In the genomic region with DNA sequence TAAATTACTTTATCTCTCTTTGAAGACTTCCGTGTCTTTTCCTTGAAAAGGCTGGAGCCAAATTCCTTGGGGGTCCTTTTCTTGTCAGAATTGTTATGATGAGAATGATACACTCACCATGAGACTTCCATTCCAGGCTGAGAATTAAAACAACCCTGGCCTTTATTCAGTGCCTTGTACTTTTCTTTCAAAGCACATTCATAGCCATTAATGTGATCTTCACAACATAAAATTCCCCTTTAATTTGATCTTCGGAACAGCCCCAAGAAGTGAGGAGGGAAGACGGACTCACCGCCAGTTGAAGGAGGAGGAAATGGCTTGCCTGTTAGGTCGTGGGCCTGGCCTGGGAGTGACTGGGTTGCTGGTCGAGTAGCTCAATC, we compare ENCODE assay signal across 28 cellular contexts.
"Had no signal": no experiment of that assay in that cellular context is flagged by ENCODE, and none has a peak within 500 bp of the region (broad histone marks: within the 10 kb centered on the region; RNA-seq: fewer than 3 reads in every experiment).

No MANE protein-coding gene starts in this region.

- H3K36me3 Mint-ChIP-seq: natural killer cell; neural progenitor cell; stimulated activated effector memory CD8-positive, alpha-beta T cell treated with anti-CD3 and anti-CD28 coated beads, Interleukin-12 subunit alpha, Interleukin-12 subunit beta, amount 100 ng/mL, for 72 hours; stimulated activated naive B cell treated with anti-CD40 and anti-IgM and Interleukin-4, amounts not matched to agents 10 μg/mL and 1 μg/mL and 100 μg/mL, for 72 hours had no signal

- H3K4me1 Mint-ChIP-seq: natural killer cell; stimulated activated effector memory CD8-positive, alpha-beta T cell treated with anti-CD3 and anti-CD28 coated beads, Interleukin-12 subunit alpha, Interleukin-12 subunit beta, amount 100 ng/mL, for 72 hours had no signal

- H3K4me3 ChIP-seq: neural progenitor cell, ovary, psoas muscle, right lobe of liver, sigmoid colon, stomach, thoracic aorta, thyroid gland, tibial nerve, upper lobe of left lung, vagina had no signal

- H3K4me3 Mint-ChIP-seq: natural killer cell; stimulated activated effector memory CD8-positive, alpha-beta T cell treated with anti-CD3 and anti-CD28 coated beads, Interleukin-12 subunit alpha, Interleukin-12 subunit beta, amount 100 ng/mL, for 72 hours; stimulated activated naive B cell treated with anti-CD40 and anti-IgM and Interleukin-4, amounts not matched to agents 10 μg/mL and 1 μg/mL and 100 μg/mL, for 72 hours; stimulated activated naive CD8-positive, alpha-beta T cell treated with anti-CD3 and anti-CD28 coated beads, Interleukin-15, Interleukin-2, amounts not matched to agents 100 ng/mL and 50 ng/mL, for 24 hours had no signal

- H3K4me1 ChIP-seq: neural progenitor cell, parathyroid adenoma, psoas muscle, right lobe of liver, sigmoid colon, stomach, thyroid gland, tibial nerve, upper lobe of left lung, vagina had no signal

- H3K9me3 ChIP-seq: ovary, psoas muscle, right lobe of liver, sigmoid colon, stomach, thoracic aorta, thyroid gland, tibial nerve, upper lobe of left lung, vagina had no signal

- H3K27ac Mint-ChIP-seq: natural killer cell; nephron progenitor cell; neural progenitor cell; stimulated activated effector memory CD8-positive, alpha-beta T cell treated with anti-CD3 and anti-CD28 coated beads, Interleukin-12 subunit alpha, Interleukin-12 subunit beta, amount 100 ng/mL, for 72 hours; stimulated activated naive B cell treated with anti-CD40 and anti-IgM and Interleukin-4, amounts not matched to agents 10 μg/mL and 1 μg/mL and 100 μg/mL, for 72 hours; stimulated activated naive CD8-positive, alpha-beta T cell treated with anti-CD3 and anti-CD28 coated beads, Interleukin-15, Interleukin-2, amounts not matched to agents 100 ng/mL and 50 ng/mL, for 24 hours had no signal

- H3K4me2 ChIP-seq: neural progenitor cell had no signal

- H3K27me3 Mint-ChIP-seq: stimulated activated naive CD8-positive, alpha-beta T cell treated with anti-CD3 and anti-CD28 coated beads, Interleukin-15, Interleukin-2, amounts not matched to agents 100 ng/mL and 50 ng/mL, for 24 hours had no signal

- ATAC-seq: natural killer cell; stimulated activated naive B cell treated with anti-CD40 and anti-IgM and Interleukin-4, amounts not matched to agents 10 μg/mL and 1 μg/mL and 100 μg/mL, for 72 hours had no signal

- H3K9me3 Mint-ChIP-seq: natural killer cell; stimulated activated effector memory CD8-positive, alpha-beta T cell treated with anti-CD3 and anti-CD28 coated beads, Interleukin-12 subunit alpha, Interleukin-12 subunit beta, amount 100 ng/mL, for 72 hours; stimulated activated naive CD8-positive, alpha-beta T cell treated with anti-CD3 and anti-CD28 coated beads, Interleukin-15, Interleukin-2, amounts not matched to agents 100 ng/mL and 50 ng/mL, for 24 hours had no signal

- FAIRE-seq: small intestine, urothelium cell line had no signal

- H2AFZ ChIP-seq: neural progenitor cell, parathyroid adenoma had no signal

- DNase-seq: natural killer cell; nephron progenitor cell; occipital lobe; ovary; posterior cingulate gyrus; psoas muscle; right cardiac atrium; sigmoid colon; small intestine; stimulated activated CD4-positive, alpha-beta T cell treated with anti-CD3 and anti-CD28 coated beads, Interleukin-15, amount 100 ng/mL, for 24 hours; stimulated activated CD4-positive, alpha-beta T cell treated with anti-CD3 and anti-CD28 coated beads, Interleukin-2, amount 100 ng/mL, for 24 hours; stimulated activated CD4-positive, alpha-beta T cell treated with anti-CD3 and anti-CD28 coated beads, Interleukin-2, amount 100 ng/mL, for 48 hours; stimulated activated CD4-positive, alpha-beta T cell treated with anti-CD3 and anti-CD28 coated beads, Interleukin-4, amount 100 ng/mL, for 24 hours; stimulated activated naive B cell treated with anti-CD40 and anti-IgM and Interleukin-4, amounts not matched to agents 10 μg/mL and 1 μg/mL and 100 μg/mL, for 72 hours; stimulated activated naive CD4-positive, alpha-beta T cell treated with Interleukin-2 at 50 U/mL for 16 hours; thyroid gland; trophoblast cell; upper lobe of left lung had no signal

- H3K9ac ChIP-seq: neural progenitor cell, parathyroid adenoma had no signal

- H3K79me2 ChIP-seq: parathyroid adenoma had no signal

- H3K27me3 ChIP-seq: neural progenitor cell, ovary, right lobe of liver, sigmoid colon, stomach, thyroid gland, tibial nerve, upper lobe of left lung, vagina had no signal

- H3K27ac ChIP-seq: neural progenitor cell, parathyroid adenoma, psoas muscle, right lobe of liver, sigmoid colon, stomach, thoracic aorta, thyroid gland, tibial nerve, upper lobe of left lung, vagina had no signal

- H3K36me3 ChIP-seq: neural progenitor cell, ovary, right lobe of liver, sigmoid colon, stomach, thoracic aorta, thyroid gland, tibial nerve, upper lobe of left lung, vagina had no signal
